ENCODE assay signal across 19 cellular contexts in the genomic region with DNA sequence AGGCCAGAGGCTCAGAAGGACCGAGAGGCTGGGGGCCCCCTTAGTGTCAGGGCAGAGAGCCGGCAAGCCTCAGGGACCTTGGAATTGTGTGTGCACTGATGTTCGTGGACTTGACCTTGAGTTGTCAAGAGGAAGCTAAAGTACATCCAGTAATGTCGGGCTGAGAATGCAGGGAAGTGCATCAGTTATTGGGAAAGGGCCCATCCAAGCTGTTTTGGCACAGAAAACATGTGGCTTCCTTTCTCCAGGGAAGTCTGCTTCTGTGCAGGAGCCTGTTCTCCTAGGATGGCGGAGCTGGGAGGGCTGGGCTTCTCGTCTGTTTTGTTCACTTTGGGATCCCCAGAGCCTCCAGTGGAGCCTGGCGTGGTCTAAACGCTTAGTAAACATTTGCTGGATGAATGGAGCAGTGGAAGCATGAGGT. TPM values are rescaled to one million over a fixed set of nuclear protein-coding genes. Genes with fewer than 3 reads are reported as not detected.
DNase-seq lines count a peak whose midpoint lies in the region; ATAC-seq and TF ChIP-seq lines count a peak whose summit lies in the region.
"Had no signal": no experiment of that assay in that cellular context is flagged by ENCODE, and none has a peak within 500 bp of the region (broad histone marks: within the 10 kb centered on the region; RNA-seq: fewer than 3 reads in every experiment).

No MANE protein-coding gene starts in this region.

- DNase-seq in RWPE1 (ENCODE audit: low spot score), result no peak
- DNase-seq in fibroblast of peridontal ligament (ENCODE audit: extremely low read depth), result peak; percentile 36
- DNase-seq in lower lobe of right lung, result no peak
- DNase-seq in thoracic aorta (ENCODE audit: low spot score), result no peak
- DNase-seq in activated naive CD4-positive, alpha-beta T cell (lab: John Stamatoyannopoulos, UW), result no peak
- no peak for DNase-seq in D341Med (ENCODE audit: low spot score)
- DNase-seq in SK-N-DZ (ENCODE audit: low spot score), result no peak
- DNase-seq: activated naive CD4-positive, alpha-beta T cell treated with anti-CD3 and anti-CD28 coated beads, Interleukin-2, amount 10 ng/mL, durations not matched to agents 7 days and 5 days; BE2C; foreskin keratinocyte; NCI-H1436; NCI-H345; pancreas; stimulated activated CD4-positive, alpha-beta T cell treated with anti-CD3 and anti-CD28 coated beads, Interleukin-4, amount 100 ng/mL, for 4 hours; SW 1271 had no signal

- CTCF ChIA-PET in RWPE1 (lab: Yijun Ruan, JAX), result interaction anchor here (1.2 kb wide), 1 partner anchor 48 kb away, joined by 6 read pairs; no protein-coding TSS in a partner anchor

- ATAC-seq in lower lobe of right lung (no peak), thoracic aorta (ENCODE audit: insufficient number of reproducible peaks, low FRiP score, low read depth) (no peak), GM21360 (IDR thresholded peaks at IDR 0.05; ENCODE audit: unreplicated experiment) (no peak)
- ATAC-seq: foreskin keratinocyte, GM12878, pancreas had no signal

- H3K27ac ChIP-seq in RWPE1 (0 out of 2 replicates have a peak overlapping the region, but pooled peaks have one; percentile 8), lower lobe of right lung (peak overlapping the region; percentile 27), thoracic aorta (peak overlapping the region; percentile 69 to 93)
- H3K27ac ChIP-seq: foreskin keratinocyte, pancreas had no signal

- POLR2A ChIA-PET in RWPE1 (lab: Yijun Ruan, JAX; ENCODE audit: low non-redundant PET), result no interaction called here

- H3K4me1 ChIP-seq in lower lobe of right lung (peaks cover 78% of the 10 kb centered on the region), thoracic aorta (ENCODE audit: control insufficient read depth in 1 of 2, low read depth in 2 of 2) (peaks cover 48 to 99% of the 10 kb centered on the region in 2 donors)

- no peaks in the 10 kb centered on the region for H3K27me3 ChIP-seq in lower lobe of right lung (ENCODE audit: low read depth)
- no peaks in the 10 kb centered on the region for H3K27me3 ChIP-seq in thoracic aorta (replicated peaks; ENCODE audit: insufficient read depth)
- H3K27me3 ChIP-seq: BE2C, pancreas had no signal

- H3K36me3 ChIP-seq in lower lobe of right lung (peaks cover 65% of the 10 kb centered on the region), thoracic aorta (peaks cover 5% of the 10 kb centered on the region)
- H3K36me3 ChIP-seq: BE2C, pancreas had no signal

- H3K4me3 ChIP-seq in lower lobe of right lung (no peak overlapping the region), thoracic aorta (no peak overlapping the region)
- H3K4me3 ChIP-seq: coronary artery, GM12878, pancreas, smooth muscle cell had no signal

- H3K9me3 ChIP-seq in lower lobe of right lung (no peaks in the 10 kb centered on the region), thoracic aorta (no peaks in the 10 kb centered on the region)
- H3K9me3 ChIP-seq: BE2C, pancreas had no signal

- TF ChIP-seq CTCF in RWPE1 (conservative IDR thresholded peaks at IDR 0.05; ENCODE audit: low read depth) (no peak), lower lobe of right lung (IDR thresholded peaks at IDR 0.05) (no peak), thoracic aorta (IDR thresholded peaks at IDR 0.05) (no peak)

- intact Hi-C loops in lower lobe of right lung (cut with DNase I), result no loop called here

RNA-seq across cellular contexts. Expression of a gene that starts 23.7 kb away (rescaled TPM):
- total RNA-seq in lower lobe of right lung (44.9 TPM), thoracic aorta (100 to 1,000 TPM in 1 of 2 donors, 10 to 100 TPM in 1; 78.4 to 207 TPM)
- polyA plus RNA-seq in SK-N-DZ (2014; cell fraction: cytosol; rRNA removed), result 1.6 and 1.8 TPM in 2 replicates
- polyA plus RNA-seq in SK-N-DZ (2014; cell fraction: nucleus; rRNA removed), result 1.9 and 3.1 TPM in 2 replicates
- total RNA-seq: foreskin keratinocyte, GM12878 had no signal
- polyA plus RNA-seq: foreskin keratinocyte had no signal

Comparison
In these comparisons a context has a peak if more than half of its experiments do, and no peak if none do; other contexts are left out.
1. H3K27ac ChIP-seq: peak in every context shown above with its lines; median percentile 81 in thoracic aorta; 27 in lower lobe of right lung; 8 in RWPE1.